Comparison of ENCODE assay signal across 23 cellular contexts in the genomic region with DNA sequence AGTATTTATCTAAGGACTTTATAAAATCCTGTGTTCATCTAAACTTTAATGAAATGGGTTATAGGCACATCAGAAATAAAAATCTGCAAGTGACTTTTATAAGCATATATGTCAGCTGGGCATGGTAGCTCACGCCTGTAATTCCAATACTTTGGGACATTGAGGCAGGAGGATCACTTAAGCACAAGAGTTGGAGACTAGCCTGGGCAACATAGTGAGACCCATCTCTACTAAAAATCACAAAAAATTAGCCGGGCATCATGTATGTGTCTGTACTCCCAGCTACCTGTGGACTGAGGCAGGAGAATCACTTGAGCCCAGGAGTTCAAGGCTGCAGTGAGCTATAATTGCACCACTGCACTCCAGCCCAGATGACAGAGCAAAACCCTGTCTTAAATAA.
"Had no signal": no experiment of that assay in that cellular context is flagged by ENCODE, and none has a peak within 500 bp of the region (broad histone marks: within the 10 kb centered on the region; RNA-seq: fewer than 3 reads in every experiment).

No MANE protein-coding gene starts in this region.

- H3K27ac Mint-ChIP-seq: naive thymus-derived CD8-positive, alpha-beta T cell; nephron progenitor cell; stimulated activated naive CD8-positive, alpha-beta T cell treated with anti-CD3 and anti-CD28 coated beads, Interleukin-15, amount 100 ng/mL, for 72 hours had no signal

- H3K36me3 ChIP-seq: gastrocnemius medialis, left lung, ovary, suprapubic skin, transverse colon, vagina had no signal

- ATAC-seq: gastrocnemius medialis; left lung; naive thymus-derived CD8-positive, alpha-beta T cell; psoas muscle; right cardiac atrium; stimulated activated naive CD8-positive, alpha-beta T cell treated with anti-CD3 and anti-CD28 coated beads, Interleukin-15, amount 100 ng/mL, for 72 hours had no signal

- DNase-seq: dorsolateral prefrontal cortex; effector CD4-positive, alpha-beta T cell; gastrocnemius medialis; head of caudate nucleus; left cardiac atrium; left lung; mesenchymal stem cell; naive thymus-derived CD8-positive, alpha-beta T cell; nephron progenitor cell; nucleus accumbens; ovary; posterior cingulate gyrus; psoas muscle; right cardiac atrium; stimulated activated CD4-positive, alpha-beta T cell treated with anti-CD3 and anti-CD28 coated beads, Interleukin-15, amount 100 ng/mL, for 24 hours; stimulated activated CD4-positive, alpha-beta T cell treated with anti-CD3 and anti-CD28 coated beads, Interleukin-2, amount 100 ng/mL, for 48 hours; stimulated activated naive CD4-positive, alpha-beta T cell; stimulated activated naive CD8-positive, alpha-beta T cell treated with anti-CD3 and anti-CD28 coated beads, Interleukin-15, amount 100 ng/mL, for 72 hours; transverse colon had no signal

- H3K4me3 Mint-ChIP-seq: naive thymus-derived CD8-positive, alpha-beta T cell; nephron progenitor cell; stimulated activated naive CD8-positive, alpha-beta T cell treated with anti-CD3 and anti-CD28 coated beads, Interleukin-15, amount 100 ng/mL, for 72 hours had no signal

- FAIRE-seq: colon had no signal

- H3K27ac ChIP-seq: dorsolateral prefrontal cortex, gastrocnemius medialis, left lung, ovary, psoas muscle, skin epidermis, suprapubic skin, transverse colon, vagina had no signal

- H3K36me3 Mint-ChIP-seq: naive thymus-derived CD8-positive, alpha-beta T cell had no signal

- H3K4me1 ChIP-seq: gastrocnemius medialis, psoas muscle, suprapubic skin, transverse colon, vagina had no signal

- H3K4me3 ChIP-seq: dorsolateral prefrontal cortex, gastrocnemius medialis, left lung, ovary, psoas muscle, skin epidermis, suprapubic skin, transverse colon, vagina had no signal

- H3K9me3 ChIP-seq: gastrocnemius medialis, left lung, ovary, psoas muscle, suprapubic skin, transverse colon, vagina had no signal

- H3K9me3 Mint-ChIP-seq: naive thymus-derived CD8-positive, alpha-beta T cell; nephron progenitor cell; stimulated activated naive CD8-positive, alpha-beta T cell treated with anti-CD3 and anti-CD28 coated beads, Interleukin-15, amount 100 ng/mL, for 72 hours had no signal

- H3K27me3 ChIP-seq: dorsolateral prefrontal cortex, gastrocnemius medialis, left lung, ovary, suprapubic skin, transverse colon, vagina had no signal

- H3K4me1 Mint-ChIP-seq: stimulated activated naive CD8-positive, alpha-beta T cell treated with anti-CD3 and anti-CD28 coated beads, Interleukin-15, amount 100 ng/mL, for 72 hours had no signal
